29 cellular contexts compared by ENCODE assay signal in the genomic region with DNA sequence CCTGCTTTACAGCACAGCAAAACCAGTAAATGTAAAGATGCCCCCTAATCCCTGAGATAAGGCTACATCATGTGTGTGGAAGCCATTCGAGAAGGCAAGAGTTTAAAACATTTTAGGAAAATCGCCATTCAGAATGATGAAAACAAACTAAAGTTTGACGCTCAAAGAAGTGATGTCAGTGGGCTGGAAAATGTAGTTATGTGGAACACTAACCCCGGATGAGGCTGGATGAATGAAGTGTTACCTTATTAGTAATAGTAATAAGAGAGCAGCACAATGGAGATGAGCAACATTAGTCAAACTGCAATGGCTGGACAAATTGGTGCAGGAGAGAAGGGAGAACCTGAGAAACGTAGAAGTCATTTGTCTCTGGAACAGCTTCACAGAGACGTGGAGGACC.
"Had no signal": no experiment of that assay in that cellular context is flagged by ENCODE, and none has a peak within 500 bp of the region (broad histone marks: within the 10 kb centered on the region; RNA-seq: fewer than 3 reads in every experiment).

No MANE protein-coding gene starts in this region.

- H3K4me3 Mint-ChIP-seq: dendritic cell treated with granulocyte-macrophage colony-stimulating factor and Interleukin-4, amounts not matched to agents 40 ng/mL and 50 ng/mL, for 4 days; effector memory CD8-positive, alpha-beta T cell; endodermal cell had no signal

- DNase-seq: colonic mucosa; cortex of kidney; dermis blood vessel endothelial cell; dorsolateral prefrontal cortex; effector CD4-positive, alpha-beta T cell; effector CD8-positive, alpha-beta T cell; effector memory CD4-positive, alpha-beta T cell; effector memory CD8-positive, alpha-beta T cell; endodermal cell; erythroblast; esophagus squamous epithelium; foreskin fibroblast; foreskin keratinocyte; foreskin melanocyte; gastrocnemius medialis; glutamatergic neuron; head of caudate nucleus; heart left ventricle; heart right ventricle had no signal

- H3K36me3 ChIP-seq: colonic mucosa, esophagus muscularis mucosa, esophagus squamous epithelium, gastrocnemius medialis, gastroesophageal sphincter, heart left ventricle, heart right ventricle had no signal

- FAIRE-seq: colon, endometrium, endothelial cell of umbilical vein, frontal cortex had no signal

- H3K4me1 Mint-ChIP-seq: endodermal cell had no signal

- H3K9me3 Mint-ChIP-seq: dendritic cell treated with granulocyte-macrophage colony-stimulating factor and Interleukin-4, amounts not matched to agents 40 ng/mL and 50 ng/mL, for 4 days; effector memory CD8-positive, alpha-beta T cell; endodermal cell had no signal

- H3K4me3 ChIP-seq: colonic mucosa, coronary artery, esophagus muscularis mucosa, esophagus squamous epithelium, gastrocnemius medialis, gastroesophageal sphincter, heart left ventricle, heart right ventricle had no signal

- H3K4me1 ChIP-seq: colonic mucosa, esophagus muscularis mucosa, esophagus squamous epithelium, foreskin keratinocyte, gastroesophageal sphincter had no signal

- H3K27ac Mint-ChIP-seq: dendritic cell treated with granulocyte-macrophage colony-stimulating factor and Interleukin-4, amounts not matched to agents 40 ng/mL and 50 ng/mL, for 4 days; effector memory CD8-positive, alpha-beta T cell; endodermal cell had no signal

- H3K9me3 ChIP-seq: colonic mucosa, gastrocnemius medialis had no signal

- H3K27ac ChIP-seq: colonic mucosa, coronary artery, dorsolateral prefrontal cortex, epithelial cell of prostate, esophagus muscularis mucosa, esophagus squamous epithelium, foreskin keratinocyte, gastrocnemius medialis, gastroesophageal sphincter, heart left ventricle, heart right ventricle had no signal

- ATAC-seq: effector memory CD8-positive, alpha-beta T cell; esophagus mucosa; foreskin keratinocyte; gastrocnemius medialis; gastroesophageal sphincter; heart left ventricle; heart right ventricle had no signal

- H3K27me3 ChIP-seq: colonic mucosa, dorsolateral prefrontal cortex, esophagus muscularis mucosa, esophagus squamous epithelium, gastrocnemius medialis, gastroesophageal sphincter, heart left ventricle, heart right ventricle had no signal
